In genomic region chr1:180365039-180365438, GRCh38 we compare ENCODE assay signal across 12 cellular contexts.
DNase-seq lines count a peak whose midpoint lies in the region; ATAC-seq and TF ChIP-seq lines count a peak whose summit lies in the region.
"Had no signal": no experiment of that assay in that cellular context is flagged by ENCODE, and none has a peak within 500 bp of the region (broad histone marks: within the 10 kb centered on the region; RNA-seq: fewer than 3 reads in every experiment).

No MANE protein-coding gene starts in this region.

- peak; percentile 24 for DNase-seq in DMS 273 (lab: John Stamatoyannopoulos, UW; ENCODE audit: unreplicated experiment)
- no peak for DNase-seq in DMS 273 treated with DMSO at 0.1 percent for 48 hours (lab: John Stamatoyannopoulos, UW)
- peak; percentile 19 for DNase-seq in NCI-H146 treated with DMSO at 0.1 percent for 48 hours (lab: John Stamatoyannopoulos, UW; ENCODE audit: unreplicated experiment)
- peak; percentile 11 for DNase-seq in choroid plexus epithelial cell (ENCODE audit: low read depth)
- no peak for DNase-seq in retinal pigment epithelial cell (ENCODE audit: low read depth)
- no peak for DNase-seq in sciatic nerve (ENCODE audit: low spot score)
- no peak for DNase-seq in activated CD4-positive, alpha-beta T cell treated with anti-CD3 and anti-CD28 coated beads, Interleukin-2, amount 10 ng/mL, durations not matched to agents 24 days and 14 days
- DNase-seq: activated CD8-positive, alpha-beta memory T cell treated with anti-CD3 and anti-CD28 coated beads, Interleukin-2, amount 50 U/mL, for 48 hours; NCI-H187 treated with DMSO at 0.1 percent for 48 hours had no signal

- no peak overlapping the region for H3K27ac Mint-ChIP-seq in activated CD4-positive, alpha-beta T cell treated with anti-CD3 and anti-CD28 coated beads, Interleukin-2, amount 10 ng/mL, durations not matched to agents 24 days and 14 days
- H3K27ac Mint-ChIP-seq: memory B cell had no signal

- H3K4me3 Mint-ChIP-seq in activated CD4-positive, alpha-beta T cell treated with anti-CD3 and anti-CD28 coated beads, Interleukin-2, amount 10 ng/mL, durations not matched to agents 24 days and 14 days, result no peak overlapping the region
- H3K4me3 Mint-ChIP-seq: memory B cell had no signal

- H3K36me3 Mint-ChIP-seq in activated CD4-positive, alpha-beta T cell treated with anti-CD3 and anti-CD28 coated beads, Interleukin-2, amount 10 ng/mL, durations not matched to agents 24 days and 14 days (ENCODE audit: low read depth), result no peaks in the 10 kb centered on the region

- H3K9me3 Mint-ChIP-seq in activated CD4-positive, alpha-beta T cell treated with anti-CD3 and anti-CD28 coated beads, Interleukin-2, amount 10 ng/mL, durations not matched to agents 24 days and 14 days, result no peaks in the 10 kb centered on the region

- no peak for TF ChIP-seq CTCF in choroid plexus epithelial cell (conservative IDR thresholded peaks at IDR 0.05; ENCODE audit: low read depth, low read length)
- peak; percentile 24 for TF ChIP-seq CTCF in retinal pigment epithelial cell (conservative IDR thresholded peaks at IDR 0.05; ENCODE audit: low read depth, low read length)

- intact Hi-C loops in sciatic nerve (cut with DNase I), result no loop called here
- intact Hi-C loops in activated CD4-positive, alpha-beta T cell treated with anti-CD3 and anti-CD28 coated beads, Interleukin-2, amount 10 ng/mL, durations not matched to agents 24 days and 14 days (cut with micrococcal nuclease), result loop anchor here (5.0 kb wide), 1 partner anchor 52 kb away; no protein-coding TSS in a partner anchor

- ATAC-seq in sciatic nerve (no peak), GM21381 (IDR thresholded peaks at IDR 0.05; ENCODE audit: unreplicated experiment) (no peak)

- no peak overlapping the region for H3K4me3 ChIP-seq in choroid plexus epithelial cell (ENCODE audit: low read depth, low read length)
- H3K4me3 ChIP-seq in retinal pigment epithelial cell (ENCODE audit: low read length), result no peak overlapping the region
- H3K4me3 ChIP-seq: cardiac muscle cell had no signal

- no peaks in the 10 kb centered on the region for H3K27me3 Mint-ChIP-seq in activated CD4-positive, alpha-beta T cell treated with anti-CD3 and anti-CD28 coated beads, Interleukin-2, amount 10 ng/mL, durations not matched to agents 24 days and 14 days
- H3K27me3 Mint-ChIP-seq: memory B cell had no signal

- peaks cover 3% of the 10 kb centered on the region for H3K4me1 Mint-ChIP-seq in activated CD4-positive, alpha-beta T cell treated with anti-CD3 and anti-CD28 coated beads, Interleukin-2, amount 10 ng/mL, durations not matched to agents 24 days and 14 days

Comparison
In these comparisons a context has a peak if more than half of its experiments do, and no peak if none do; other contexts are left out.
1. DNase-seq: peak in DMS 273 (single experiment), NCI-H146 treated with DMSO at 0.1 percent for 48 hours (single experiment) and choroid plexus epithelial cell (single experiment); none in DMS 273 treated with DMSO at 0.1 percent for 48 hours (single experiment), retinal pigment epithelial cell (single experiment), sciatic nerve (single experiment) and activated CD4-positive, alpha-beta T cell treated with anti-CD3 and anti-CD28 coated beads, Interleukin-2, amount 10 ng/mL, durations not matched to agents 24 days and 14 days (single experiment).